Comparison of ENCODE assay signal across 19 cellular contexts in genomic region chr14:22884721-22885523, GRCh38. TPM values are rescaled to one million over a fixed set of nuclear protein-coding genes. Genes with fewer than 3 reads are reported as not detected.
DNase-seq lines count a peak whose midpoint lies in the region; ATAC-seq and TF ChIP-seq lines count a peak whose summit lies in the region.
"Had no signal": no experiment of that assay in that cellular context is flagged by ENCODE, and none has a peak within 500 bp of the region (broad histone marks: within the 10 kb centered on the region; RNA-seq: fewer than 3 reads in every experiment).

No MANE protein-coding gene starts in this region.

- H3K4me1 Mint-ChIP-seq in activated CD4-positive, alpha-beta T cell treated with anti-CD3 and anti-CD28 coated beads, Interleukin-2, amount 10 ng/mL, durations not matched to agents 24 days and 14 days = peaks cover 33% of the 10 kb centered on the region

- no peak for TF ChIP-seq CTCF in Peyer's patch (IDR thresholded peaks at IDR 0.05)
- no peak for TF ChIP-seq CTCF in parathyroid adenoma (IDR thresholded peaks at IDR 0.05)

- H3K9ac ChIP-seq in parathyroid adenoma = no peak overlapping the region

- peak; percentile 57 for DNase-seq in activated CD4-positive, alpha-beta T cell treated with anti-CD3 and anti-CD28 coated beads, Interleukin-2, amount 10 ng/mL, durations not matched to agents 24 days and 14 days
- DNase-seq in activated CD4-positive, alpha-beta T cell treated with anti-CD3 and anti-CD28 coated beads, Interleukin-2, amount 50 U/mL, for 4 hours = no peak
- DNase-seq in Peyer's patch (peak in 2 of 3 donors; percentile 51 to 62), left colon (no peak), COR-L47 (lab: John Stamatoyannopoulos, UW) (no peak), NCI-H187 (lab: John Stamatoyannopoulos, UW) (no peak)
- DNase-seq: 8988T; activated CD4-positive, alpha-beta T cell treated with anti-CD3 and anti-CD28 coated beads for 4 hours; activated CD8-positive, alpha-beta memory T cell treated with anti-CD3 and anti-CD28 coated beads, Interleukin-2, amount 50 U/mL, for 48 hours; activated gamma-delta T cell treated with Interleukin-2 at 50 U/mL for 16 hours; DMS79; effector memory CD4-positive, alpha-beta T cell; esophagus squamous epithelium; left ventricle myocardium inferior; NCI-H2029 treated with DMSO at 0.1 percent for 48 hours; stimulated activated CD4-positive, alpha-beta T cell treated with anti-CD3 and anti-CD28 coated beads, Interleukin-4, amount 100 ng/mL, for 24 hours had no signal

- intact Hi-C loops in activated CD4-positive, alpha-beta T cell treated with anti-CD3 and anti-CD28 coated beads, Interleukin-2, amount 10 ng/mL, durations not matched to agents 24 days and 14 days (cut with micrococcal nuclease) = no loop called here
- intact Hi-C loops in left colon (cut with DNase I, micrococcal nuclease) = no loop called here

- H3K27ac Mint-ChIP-seq in activated CD4-positive, alpha-beta T cell treated with anti-CD3 and anti-CD28 coated beads, Interleukin-2, amount 10 ng/mL, durations not matched to agents 24 days and 14 days = no peak overlapping the region

- H3K27ac ChIP-seq in Peyer's patch (peak overlapping the region in 3 of 4 donors; percentile 19 to 27 (median 19)), parathyroid adenoma (peak overlapping the region; percentile 94)
- H3K27ac ChIP-seq: esophagus squamous epithelium, left ventricle myocardium inferior had no signal

- H2AFZ ChIP-seq in parathyroid adenoma = no peak overlapping the region

- H3K4me1 ChIP-seq in Peyer's patch (peaks cover 0 to 50% (median 4%) of the 10 kb centered on the region in 4 donors), parathyroid adenoma (peaks cover 38% of the 10 kb centered on the region)

- peaks cover 8% of the 10 kb centered on the region for H3K27me3 Mint-ChIP-seq in activated CD4-positive, alpha-beta T cell treated with anti-CD3 and anti-CD28 coated beads, Interleukin-2, amount 10 ng/mL, durations not matched to agents 24 days and 14 days

- peaks cover 9% of the 10 kb centered on the region for H3K36me3 Mint-ChIP-seq in activated CD4-positive, alpha-beta T cell treated with anti-CD3 and anti-CD28 coated beads, Interleukin-2, amount 10 ng/mL, durations not matched to agents 24 days and 14 days (ENCODE audit: low read depth)

- no peaks in the 10 kb centered on the region for H3K9me3 Mint-ChIP-seq in activated CD4-positive, alpha-beta T cell treated with anti-CD3 and anti-CD28 coated beads, Interleukin-2, amount 10 ng/mL, durations not matched to agents 24 days and 14 days

- H3K9me3 ChIP-seq in Peyer's patch (no peaks in the 10 kb centered on the region), parathyroid adenoma (ENCODE audit: control insufficient read depth, low read length) (no peaks in the 10 kb centered on the region)
- H3K9me3 ChIP-seq: esophagus squamous epithelium, left ventricle myocardium inferior had no signal

- no peak for TF ChIP-seq POLR2A in Peyer's patch (IDR thresholded peaks at IDR 0.05)

- peaks cover 16% of the 10 kb centered on the region for H3K79me2 ChIP-seq in parathyroid adenoma

- H3K4me3 Mint-ChIP-seq in activated CD4-positive, alpha-beta T cell treated with anti-CD3 and anti-CD28 coated beads, Interleukin-2, amount 10 ng/mL, durations not matched to agents 24 days and 14 days = no peak overlapping the region

- H3K27me3 ChIP-seq in Peyer's patch (no peaks in the 10 kb centered on the region), parathyroid adenoma (ENCODE audit: control insufficient read depth, insufficient read depth, low read length) (no peaks in the 10 kb centered on the region)
- H3K27me3 ChIP-seq: esophagus squamous epithelium had no signal

- ATAC-seq in left colon (peak; percentile 24), GM18873 (IDR thresholded peaks at IDR 0.05; ENCODE audit: low FRiP score, unreplicated experiment) (no peak)

- no peak overlapping the region for H3K4me2 ChIP-seq in parathyroid adenoma (ENCODE audit: low read length)
- H3K4me2 ChIP-seq: smooth muscle cell had no signal

- no peak overlapping the region for H3K4me3 ChIP-seq in Peyer's patch
- no peak overlapping the region for H3K4me3 ChIP-seq in parathyroid adenoma (ENCODE audit: low read depth, low read length)
- H3K4me3 ChIP-seq: esophagus squamous epithelium, left ventricle myocardium inferior, smooth muscle cell had no signal

- H3K36me3 ChIP-seq in Peyer's patch (no peaks in the 10 kb centered on the region), parathyroid adenoma (ENCODE audit: control insufficient read depth, insufficient read depth, low read length) (no peaks in the 10 kb centered on the region)
- H3K36me3 ChIP-seq: left ventricle myocardium inferior had no signal

RNA-seq across cellular contexts. Expression of gene REM2, which starts 1.9 kb away (rescaled TPM):
- total RNA-seq in activated CD4-positive, alpha-beta T cell treated with anti-CD3 and anti-CD28 coated beads, Interleukin-2, amount 10 ng/mL, durations not matched to agents 24 days and 14 days = 0.28 and 0.33 TPM in 2 replicates
- total RNA-seq in Peyer's patch = 1 to 10 TPM in 3 of 4 donors, under 1 TPM in 1; 0.57 to 2.1 (median 1.4) TPM
- under 1 TPM; 0.58 to 0.64 TPM for total RNA-seq in left colon
- total RNA-seq: left ventricle myocardium inferior had no signal

RNA-seq across cellular contexts. Expression of gene LRP10, which starts 13.4 kb away (rescaled TPM):
- 34.2 and 35.2 TPM in 2 replicates for total RNA-seq in activated CD4-positive, alpha-beta T cell treated with anti-CD3 and anti-CD28 coated beads, Interleukin-2, amount 10 ng/mL, durations not matched to agents 24 days and 14 days
- 100 to 1,000 TPM in 3 of 4 donors, 10 to 100 TPM in 1; 69.3 to 250 (median 221) TPM for total RNA-seq in Peyer's patch
- total RNA-seq in left colon = 100 to 1,000 TPM; 263 to 308 TPM

RNA-seq across cellular contexts. Expression of gene RBM23, which starts 34.0 kb away (rescaled TPM):
- 82.7 and 90.2 TPM in 2 replicates for total RNA-seq in activated CD4-positive, alpha-beta T cell treated with anti-CD3 and anti-CD28 coated beads, Interleukin-2, amount 10 ng/mL, durations not matched to agents 24 days and 14 days
- total RNA-seq in Peyer's patch (100 to 1,000 TPM in 2 of 4 donors, 10 to 100 TPM in 2; 84.4 to 155 (median 116) TPM), left colon (10 to 100 TPM; 60.4 to 81.9 TPM)

RNA-seq across cellular contexts. Expression of gene PRMT5, which starts 44.3 kb away (rescaled TPM):
- 198 and 200 TPM in 2 replicates for total RNA-seq in activated CD4-positive, alpha-beta T cell treated with anti-CD3 and anti-CD28 coated beads, Interleukin-2, amount 10 ng/mL, durations not matched to agents 24 days and 14 days
- total RNA-seq in Peyer's patch (10 to 100 TPM; 20.5 to 41.3 (median 26.6) TPM), left colon (10 to 100 TPM; 40.5 to 63.9 TPM)

RNA-seq across cellular contexts. Expression of gene MMP14, which starts 48.5 kb away (rescaled TPM):
- 2.1 and 3.2 TPM in 2 replicates for total RNA-seq in activated CD4-positive, alpha-beta T cell treated with anti-CD3 and anti-CD28 coated beads, Interleukin-2, amount 10 ng/mL, durations not matched to agents 24 days and 14 days
- total RNA-seq in Peyer's patch (100 to 1,000 TPM in 1 of 4 donors, 10 to 100 TPM in 3; 63.0 to 116 (median 82.9) TPM), left colon (100 to 1,000 TPM in 1 of 2 donors, 10 to 100 TPM in 1; 83.0 to 101 TPM)

Comparison
In these comparisons a context has a peak if more than half of its experiments do, and no peak if none do; other contexts are left out.
1. DNase-seq: peak in activated CD4-positive, alpha-beta T cell treated with anti-CD3 and anti-CD28 coated beads, Interleukin-2, amount 10 ng/mL, durations not matched to agents 24 days and 14 days (single experiment) and Peyer's patch (2 of 3); none in activated CD4-positive, alpha-beta T cell treated with anti-CD3 and anti-CD28 coated beads, Interleukin-2, amount 50 U/mL, for 4 hours (0 of 2), left colon (0 of 2), COR-L47 (single experiment) and NCI-H187 (0 of 2).